22 cellular contexts compared by ENCODE assay signal in genomic region chr9:135002336-135002735, GRCh38.
DNase-seq lines count a peak whose midpoint lies in the region; ATAC-seq, FAIRE-seq and TF ChIP-seq lines count a peak whose summit lies in the region.
"Had no signal": no experiment of that assay in that cellular context is flagged by ENCODE, and none has a peak within 500 bp of the region (broad histone marks: within the 10 kb centered on the region; RNA-seq: fewer than 3 reads in every experiment).

No MANE protein-coding gene starts in this region.

- FAIRE-seq in kidney (lab: Jason Lieb, UNC), result no peak
- FAIRE-seq: A204.1, GM12892, GM18507, HTR-8/SVneo had no signal

- no peak for ATAC-seq in left cardiac atrium
- ATAC-seq in GM19035 (IDR thresholded peaks at IDR 0.05; ENCODE audit: unreplicated experiment), result no peak
- ATAC-seq in GM21529 (IDR thresholded peaks at IDR 0.05; ENCODE audit: unreplicated experiment), result no peak
- ATAC-seq: HCT116 had no signal

- no peaks in the 10 kb centered on the region for H3K4me1 ChIP-seq in kidney (ENCODE audit: control insufficient read depth in 1 of 2, insufficient read depth in 1 of 2, low read depth in 1 of 2, low read length in 2 of 2)
- H3K4me1 ChIP-seq: BE2C had no signal

- H3K4me3 ChIP-seq in kidney (ENCODE audit: low read length in 2 of 2), result no peak overlapping the region

- DNase-seq in cardiac septum (ENCODE audit: low spot score) (peak; percentile 24), left cardiac atrium (no peak), kidney (peak; percentile 32), retina (peak; percentile 3)
- no peak for DNase-seq in stimulated activated CD4-positive, alpha-beta T cell treated with anti-CD3 and anti-CD28 coated beads, Interleukin-4, amount 100 ng/mL, for 24 hours
- DNase-seq: ACHN; BE2C; CD4-positive, alpha-beta memory T cell; DMS153; DMS79; GDM1; GOT3; H7; HFFc6; IMR-90 had no signal

- no peak for TF ChIP-seq CTCF in kidney (IDR thresholded peaks at IDR 0.05; ENCODE audit: borderline replicate concordance, extremely low read depth, insufficient read depth)

- no peak overlapping the region for H3K27ac ChIP-seq in kidney (ENCODE audit: low read depth in 2 of 2, low read length in 2 of 2)

- H3K9me3 ChIP-seq in kidney (ENCODE audit: control insufficient read depth in 1 of 2, low read length in 2 of 2), result peaks cover 0 to 9% of the 10 kb centered on the region in 2 donors

- intact Hi-C loops in cardiac septum (cut with DNase I), result no loop called here
- intact Hi-C loops in left cardiac atrium (cut with DNase I), result no loop called here
- intact Hi-C loops in kidney (cut with DNase I), result no loop called here

- no peaks in the 10 kb centered on the region for H3K36me3 ChIP-seq in kidney (ENCODE audit: control insufficient read depth in 1 of 2, insufficient read depth in 2 of 2, low read length in 2 of 2)
- H3K36me3 ChIP-seq: BE2C had no signal

- no peak overlapping the region for H3K9ac ChIP-seq in kidney (ENCODE audit: low read length in 2 of 2)

Comparison
In these comparisons a context has a peak if more than half of its experiments do, and no peak if none do; other contexts are left out.
1. DNase-seq: peak in cardiac septum (single experiment), kidney (single experiment) and retina (single experiment); none in left cardiac atrium (single experiment) and stimulated activated CD4-positive, alpha-beta T cell treated with anti-CD3 and anti-CD28 coated beads, Interleukin-4, amount 100 ng/mL, for 24 hours (single experiment).